23 cellular contexts compared by ENCODE assay signal in the genomic region with DNA sequence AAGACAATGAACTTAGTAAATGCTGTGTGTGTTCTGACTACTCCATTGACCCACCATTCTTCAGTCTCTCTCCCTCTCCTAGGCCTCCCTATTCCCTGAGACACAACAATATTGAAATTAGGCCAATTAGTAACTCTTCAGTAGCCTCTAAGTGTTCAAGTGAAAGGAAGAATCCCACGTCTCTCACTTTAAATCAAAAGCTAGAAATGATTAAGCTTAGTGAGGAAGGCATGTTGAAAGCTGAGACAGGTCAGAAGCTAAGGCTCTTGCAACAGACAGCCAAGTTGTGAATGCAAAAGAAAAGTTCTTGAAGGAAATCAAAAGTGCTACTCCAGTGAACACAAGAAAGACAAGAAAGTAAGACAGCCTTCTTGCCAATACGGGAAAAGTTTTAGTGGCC. TPM values are rescaled to one million over a fixed set of nuclear protein-coding genes. Genes with fewer than 3 reads are reported as not detected.
DNase-seq lines count a peak whose midpoint lies in the region; ATAC-seq and TF ChIP-seq lines count a peak whose summit lies in the region.
"Had no signal": no experiment of that assay in that cellular context is flagged by ENCODE, and none has a peak within 500 bp of the region (broad histone marks: within the 10 kb centered on the region; RNA-seq: fewer than 3 reads in every experiment).

No MANE protein-coding gene starts in this region.

- 0 out of 2 replicates have a peak overlapping the region, but pooled peaks have one; percentile 35 for H2AFZ ChIP-seq in PC-9

- H3K79me2 ChIP-seq in PC-9 (ENCODE audit: low read depth): no peaks in the 10 kb centered on the region

- DNase-seq in PC-9: no peak
- no peak for DNase-seq in endothelial cell (ENCODE audit: low spot score)
- DNase-seq in natural killer cell treated with Interleukin-12 subunit alpha and Interleukin-12 subunit beta and Interleukin-15 and Interleukin-18, amount 100 ng/mL, for 72 hours (ENCODE audit: low spot score): no peak
- no peak for DNase-seq in NCI-H2029 treated with DMSO at 0.1 percent for 48 hours (lab: John Stamatoyannopoulos, UW)
- no peak for DNase-seq in foreskin keratinocyte
- no peak for DNase-seq in erythroblast (lab: John Stamatoyannopoulos, UW)
- DNase-seq: activated CD4-positive, alpha-beta memory T cell treated with anti-CD3 and anti-CD28 coated beads, Interleukin-2, amount 10 ng/mL, durations not matched to agents 7 days and 5 days; activated CD4-positive, alpha-beta T cell treated with anti-CD3 and anti-CD28 coated beads for 1 hour; activated CD8-positive, alpha-beta memory T cell treated with anti-CD3 and anti-CD28 coated beads, Interleukin-2, amount 50 U/mL, for 48 hours; activated naive CD4-positive, alpha-beta T cell treated with anti-CD3 and anti-CD28 coated beads, Interleukin-2, amount 50 U/mL, for 16 hours; amygdala; effector CD8-positive, alpha-beta T cell; H9; MG63; NCI-H2029; NCI-H526 treated with DMSO at 0.1 percent for 48 hours; stimulated activated CD4-positive, alpha-beta T cell treated with anti-CD3 and anti-CD28 coated beads, Interleukin-1b, Interleukin-23, amount 100 ng/mL, for 48 hours; stimulated activated CD8-positive, alpha-beta memory T cell treated with anti-CD3 and anti-CD28 coated beads, Interleukin-4, amount 100 ng/mL, for 48 hours; T-cell had no signal

- H3K36me3 ChIP-seq in PC-9 (ENCODE audit: low read depth) (no peaks in the 10 kb centered on the region), subcutaneous abdominal adipose tissue (ENCODE audit: control insufficient read depth in 5 of 5, insufficient read depth in 5 of 5, low read length in 5 of 5) (no peaks in the 10 kb centered on the region)
- H3K36me3 ChIP-seq: MG63, upper lobe of left lung had no signal

- no TSS peak for BruUV-seq in PC-9 (replicated peaks; lab: Mats Ljungman, UMichigan)

- no peaks in the 10 kb centered on the region for H3K9me3 Mint-ChIP-seq in endothelial cell (ENCODE audit: unreplicated experiment)
- no peaks in the 10 kb centered on the region for H3K9me3 Mint-ChIP-seq in natural killer cell treated with Interleukin-12 subunit alpha and Interleukin-12 subunit beta and Interleukin-15 and Interleukin-18, amount 100 ng/mL, for 72 hours
- H3K9me3 Mint-ChIP-seq: activated CD4-positive, alpha-beta memory T cell treated with anti-CD3 and anti-CD28 coated beads, Interleukin-2, amount 10 ng/mL, durations not matched to agents 7 days and 5 days; H9; T-cell had no signal

- H3K36me3 Mint-ChIP-seq in endothelial cell (ENCODE audit: low read depth, unreplicated experiment): no peaks in the 10 kb centered on the region
- no peaks in the 10 kb centered on the region for H3K36me3 Mint-ChIP-seq in natural killer cell treated with Interleukin-12 subunit alpha and Interleukin-12 subunit beta and Interleukin-15 and Interleukin-18, amount 100 ng/mL, for 72 hours
- H3K36me3 Mint-ChIP-seq: T-cell had no signal

- CTCF ChIA-PET in PC-9 (lab: Charles Lee): no interaction called here

- H3K27me3 Mint-ChIP-seq in endothelial cell (ENCODE audit: unreplicated experiment): no peaks in the 10 kb centered on the region
- no peaks in the 10 kb centered on the region for H3K27me3 Mint-ChIP-seq in natural killer cell treated with Interleukin-12 subunit alpha and Interleukin-12 subunit beta and Interleukin-15 and Interleukin-18, amount 100 ng/mL, for 72 hours
- H3K27me3 Mint-ChIP-seq: T-cell had no signal

- H3K27ac Mint-ChIP-seq in endothelial cell (ENCODE audit: unreplicated experiment): peak overlapping the region; percentile 39
- H3K27ac Mint-ChIP-seq in natural killer cell treated with Interleukin-12 subunit alpha and Interleukin-12 subunit beta and Interleukin-15 and Interleukin-18, amount 100 ng/mL, for 72 hours: peak overlapping the region; percentile 7 to 15
- H3K27ac Mint-ChIP-seq: activated CD4-positive, alpha-beta memory T cell treated with anti-CD3 and anti-CD28 coated beads, Interleukin-2, amount 10 ng/mL, durations not matched to agents 7 days and 5 days; T-cell had no signal

- H3K9ac ChIP-seq in subcutaneous abdominal adipose tissue (ENCODE audit: low read length in 5 of 5): no peak overlapping the region

- no peaks in the 10 kb centered on the region for H3K9me3 ChIP-seq in PC-9 (ENCODE audit: insufficient read depth, low read depth)
- H3K9me3 ChIP-seq in subcutaneous abdominal adipose tissue (ENCODE audit: control insufficient read depth in 5 of 5, low read length in 5 of 5): no peaks in the 10 kb centered on the region
- H3K9me3 ChIP-seq: MG63, upper lobe of left lung had no signal

- intact Hi-C loops in PC-9 (cut with micrococcal nuclease; ENCODE audit: unreplicated experiment): no loop called here

- H3K9me2 ChIP-seq in PC-9 (ENCODE audit: insufficient read depth): no peaks in the 10 kb centered on the region

- H3K4me1 Mint-ChIP-seq in endothelial cell (ENCODE audit: unreplicated experiment): peaks cover 27% of the 10 kb centered on the region
- H3K4me1 Mint-ChIP-seq in natural killer cell treated with Interleukin-12 subunit alpha and Interleukin-12 subunit beta and Interleukin-15 and Interleukin-18, amount 100 ng/mL, for 72 hours (ENCODE audit: low read depth in 2 of 2): peaks cover 61 to 73% of the 10 kb centered on the region in 2 donors

- H3F3A ChIP-seq in PC-9 (ENCODE audit: insufficient read depth, low read depth): peaks cover 5% of the 10 kb centered on the region; the same call in 1 of the 2 replicates

- TF ChIP-seq CTCF in PC-9 (conservative IDR thresholded peaks at IDR 0.05): no peak
- no peak for TF ChIP-seq CTCF in endothelial cell (IDR thresholded peaks at IDR 0.05; ENCODE audit: unreplicated experiment)
- TF ChIP-seq CTCF in foreskin keratinocyte (conservative IDR thresholded peaks at IDR 0.05): no peak

- no peak overlapping the region for H3K4me3 Mint-ChIP-seq in endothelial cell (ENCODE audit: unreplicated experiment)
- H3K4me3 Mint-ChIP-seq in natural killer cell treated with Interleukin-12 subunit alpha and Interleukin-12 subunit beta and Interleukin-15 and Interleukin-18, amount 100 ng/mL, for 72 hours: peak overlapping the region; percentile 51
- H3K4me3 Mint-ChIP-seq: activated CD4-positive, alpha-beta memory T cell treated with anti-CD3 and anti-CD28 coated beads, Interleukin-2, amount 10 ng/mL, durations not matched to agents 7 days and 5 days; CD14-positive monocyte; H9; T-cell had no signal

- no peak overlapping the region; the same call in 1 of the 2 replicates for H3K27ac ChIP-seq in PC-9
- peak overlapping the region; percentile 28 for H3K27ac ChIP-seq in subcutaneous abdominal adipose tissue (ENCODE audit: low read depth, low read length)
- no peak overlapping the region for H3K27ac ChIP-seq in foreskin keratinocyte

- H3K4me1 ChIP-seq in PC-9 (replicated peaks; ENCODE audit: insufficient read depth): peaks cover 15% of the 10 kb centered on the region
- H3K4me1 ChIP-seq in subcutaneous abdominal adipose tissue (ENCODE audit: control insufficient read depth in 5 of 5, insufficient read depth in 5 of 5, low read length in 5 of 5): peaks cover 2 to 38% (median 18%) of the 10 kb centered on the region in 5 donors
- H3K4me1 ChIP-seq in foreskin keratinocyte: no peaks in the 10 kb centered on the region

- no peak for ATAC-seq in natural killer cell treated with Interleukin-12 subunit alpha and Interleukin-12 subunit beta and Interleukin-15 and Interleukin-18, amount 100 ng/mL, for 72 hours
- no peak for ATAC-seq in foreskin keratinocyte
- ATAC-seq: K562, T-cell had no signal

- no peaks in the 10 kb centered on the region for H4K20me1 ChIP-seq in PC-9 (ENCODE audit: insufficient read depth)

- H3K4me2 ChIP-seq in PC-9: peak overlapping the region; percentile 35

- no peaks in the 10 kb centered on the region for H3K27me3 ChIP-seq in PC-9 (ENCODE audit: insufficient read depth, low read depth)
- H3K27me3 ChIP-seq in subcutaneous abdominal adipose tissue (ENCODE audit: control insufficient read depth in 5 of 5, insufficient read depth in 4 of 5, low read length in 5 of 5): no peaks in the 10 kb centered on the region
- H3K27me3 ChIP-seq in foreskin keratinocyte: no peaks in the 10 kb centered on the region
- H3K27me3 ChIP-seq: MG63, upper lobe of left lung had no signal

- no peak overlapping the region for H3K4me3 ChIP-seq in PC-9
- H3K4me3 ChIP-seq in subcutaneous abdominal adipose tissue (ENCODE audit: low read depth in 1 of 5, low read length in 5 of 5): no peak overlapping the region
- H3K4me3 ChIP-seq: K562, MG63, upper lobe of left lung had no signal

- POLR2A ChIA-PET in PC-9 (lab: Charles Lee; ENCODE audit: unreplicated experiment): no interaction called here

- no peak for TF ChIP-seq POLR2A in erythroblast (IDR thresholded peaks at IDR 0.05; ENCODE audit: low read length)

RNA-seq across cellular contexts. Expression of gene PPM1L, which starts 41.3 kb away (rescaled TPM):
- total RNA-seq in PC-9 (2021) (5.0 and 5.1 TPM in 2 replicates), endothelial cell (ENCODE audit: unreplicated experiment) (12.2 TPM), foreskin keratinocyte (0.44 and 0.74 TPM in 2 replicates)
- total RNA-seq in natural killer cell treated with Interleukin-12 subunit alpha and Interleukin-12 subunit beta and Interleukin-15 and Interleukin-18, amount 100 ng/mL, for 72 hours: 10 to 100 TPM; 14.9 to 15.2 TPM
- polyA plus RNA-seq in foreskin keratinocyte: 0.08 and 0.11 TPM in 2 replicates
